Comparison of ENCODE assay signal across 9 cellular contexts in the genomic region with DNA sequence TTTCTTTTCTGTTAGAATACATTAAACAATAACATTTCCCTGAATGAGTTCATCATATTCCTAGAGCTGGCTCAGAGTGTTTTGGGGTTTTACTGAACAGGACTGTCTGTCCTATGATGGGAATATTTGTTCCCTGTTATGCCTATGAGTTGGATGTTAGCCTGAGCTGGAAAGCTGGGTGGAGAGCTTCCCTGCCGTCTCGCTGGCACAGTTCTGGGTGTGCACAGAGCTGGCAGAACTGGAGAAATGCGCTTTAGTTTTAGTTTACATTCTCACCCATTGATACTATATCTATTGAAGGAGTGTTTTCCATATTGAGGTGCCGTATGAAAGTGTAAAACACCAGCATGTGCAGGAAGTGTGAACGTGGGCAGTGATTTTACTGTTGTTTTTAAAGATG.
"Had no signal": no experiment of that assay in that cellular context is flagged by ENCODE, and none has a peak within 500 bp of the region (broad histone marks: within the 10 kb centered on the region; RNA-seq: fewer than 3 reads in every experiment).

No MANE protein-coding gene starts in this region.

- H3K36me3 ChIP-seq: HAP-1 had no signal

- H3K9ac ChIP-seq: GM23248 had no signal

- DNase-seq: GM23248, GOT3, H7, H9, HCEC 1CT, HFFc6 had no signal

- H3K4me2 ChIP-seq: GM23338 had no signal

- H3K4me3 Mint-ChIP-seq: GM23338, H9, HFFc6 had no signal

- H3K9me3 ChIP-seq: HAP-1 had no signal

- H3K4me1 ChIP-seq: HAP-1 had no signal

- H3K27ac Mint-ChIP-seq: H9, HFFc6 had no signal

- H3K4me3 ChIP-seq: GM23248, GM23338, HAP-1 had no signal

- H2AFZ ChIP-seq: GM23248, GM23338 had no signal

- H3K9me3 Mint-ChIP-seq: GM23338, H9, HFFc6 had no signal

- ATAC-seq: GM23338, HCT116 had no signal

- H3K27ac ChIP-seq: GM23248 had no signal
